8 cellular contexts compared by ENCODE assay signal in the genomic region with DNA sequence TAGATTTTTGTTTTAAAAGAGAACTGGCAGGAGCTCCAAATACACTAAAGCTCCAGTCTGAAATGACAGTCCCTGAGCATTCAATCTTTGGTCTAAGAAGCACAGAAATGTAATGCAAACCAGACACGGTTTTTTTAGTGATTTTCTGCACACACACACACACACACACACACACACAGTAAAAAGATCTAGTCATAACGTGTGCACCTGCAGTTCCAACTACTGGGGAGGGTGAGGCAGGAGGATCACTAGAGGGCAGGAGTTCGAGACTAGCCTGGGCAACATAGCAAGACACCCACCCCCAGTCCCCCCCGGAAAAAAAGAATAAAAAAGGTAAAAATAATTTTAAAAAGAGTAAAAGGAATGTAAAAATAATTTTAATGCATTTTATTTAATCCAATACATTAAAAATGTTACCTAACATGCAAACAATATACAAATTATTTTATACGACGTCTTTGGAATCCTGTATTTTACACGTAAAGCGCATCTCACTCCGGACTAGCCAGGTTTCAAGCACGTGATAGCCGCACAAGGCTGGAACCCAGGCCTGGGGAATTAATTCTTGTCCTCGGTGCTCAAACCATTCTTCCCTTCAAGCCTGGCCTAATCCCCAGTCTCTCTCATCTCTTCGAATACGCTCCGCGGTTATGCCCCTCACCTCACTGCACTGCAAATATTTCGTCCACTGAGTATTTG. TPM values are rescaled to one million over a fixed set of nuclear protein-coding genes. Genes with fewer than 3 reads are reported as not detected.
DNase-seq lines count a peak whose midpoint lies in the region; TF ChIP-seq lines count a peak whose summit lies in the region.

No MANE protein-coding gene starts in this region.

- peaks cover 11% of the 10 kb centered on the region for H3K36me3 ChIP-seq in SJSA1
- H3K36me3 ChIP-seq in skeletal muscle satellite cell (ENCODE audit: insufficient read depth, low read length), result peaks cover 5% of the 10 kb centered on the region

- H3K27ac ChIP-seq in SJSA1, result peak overlapping the region; percentile 76

- peak overlapping the region; percentile 79 for H3K4me2 ChIP-seq in skeletal muscle satellite cell (ENCODE audit: low read length)

- H3K9ac ChIP-seq in skeletal muscle satellite cell (ENCODE audit: low read depth, low read length), result peak overlapping the region; percentile 96

- H3K4me3 ChIP-seq in SJSA1 (peak overlapping the region; percentile 74), fibroblast of the aortic adventitia (ENCODE audit: low read depth, low read length) (peak overlapping the region; percentile 99), skeletal muscle satellite cell (ENCODE audit: low read length) (peak overlapping the region; percentile 93)

- no peaks in the 10 kb centered on the region for H3K27me3 ChIP-seq in SJSA1 (replicated peaks)
- no peaks in the 10 kb centered on the region for H3K27me3 ChIP-seq in skeletal muscle satellite cell (ENCODE audit: control insufficient read depth, insufficient read depth, low read length)

- no peak for TF ChIP-seq CTCF in fibroblast of the aortic adventitia (IDR thresholded peaks at IDR 0.05; ENCODE audit: insufficient read depth, low read length)

- H3K9me3 ChIP-seq in SJSA1 (replicated peaks), result no peaks in the 10 kb centered on the region
- H3K9me3 ChIP-seq in skeletal muscle satellite cell (replicated peaks; ENCODE audit: low read length), result no peaks in the 10 kb centered on the region

- DNase-seq in DMS53 (lab: John Stamatoyannopoulos, UW) (peak; percentile 73), DMS53 treated with DMSO at 0.1 percent for 48 hours (lab: John Stamatoyannopoulos, UW; ENCODE audit: unreplicated experiment) (no peak), SJSA1 (ENCODE audit: low read depth in 1 of 2, low spot score in 2 of 2) (no peak), fibroblast of the aortic adventitia (ENCODE audit: low read depth) (no peak), GM03348 (ENCODE audit: low spot score) (no peak), NCI-H345 (lab: John Stamatoyannopoulos, UW) (no peak)
- no peak for DNase-seq in stimulated activated CD4-positive, alpha-beta T cell treated with anti-CD3 and anti-CD28 coated beads, Interleukin-4, amount 100 ng/mL, for 24 hours

- H3K4me1 ChIP-seq in SJSA1 (replicated peaks) (peaks cover 12% of the 10 kb centered on the region; the same call in 1 of the 2 replicates), skeletal muscle satellite cell (ENCODE audit: control insufficient read depth, insufficient read depth, low read length) (peaks cover 21% of the 10 kb centered on the region)

RNA-seq across cellular contexts. Expression of gene TBC1D22A, which starts 0.8 kb away (rescaled TPM):
- total RNA-seq in SJSA1 (2014; rRNA removed; shearing (Covaris generic)), result 10.5 and 18.5 TPM in 2 replicates
- total RNA-seq in fibroblast of the aortic adventitia (ENCODE audit: low replicate concordance), result 12.7 and 13.8 TPM in 2 replicates
- total RNA-seq in skeletal muscle satellite cell (2012; rRNA removed), result 10.7 and 12.2 TPM in 2 replicates

RNA-seq across cellular contexts. Expression of gene CERK, which starts 23.6 kb away (rescaled TPM):
- total RNA-seq in SJSA1 (2014; rRNA removed; shearing (Covaris generic)), result 45.0 and 61.6 TPM in 2 replicates
- total RNA-seq in fibroblast of the aortic adventitia (ENCODE audit: low replicate concordance), result 14.1 and 39.4 TPM in 2 replicates
- total RNA-seq in skeletal muscle satellite cell (2012; rRNA removed), result 22.1 and 26.4 TPM in 2 replicates
